In genomic region chr3:100637197-100637631, GRCh38 we compare ENCODE assay signal across 1 cellular context.
A peak's percentile ranks its signal among the peaks of the same experiment; 100 is the strongest.
TF ChIP-seq lines count a peak whose summit lies in the region.

No MANE protein-coding gene starts in this region.

TF ChIP-seq in K562, 482 proteins besides CTCF, POLR2A, EP300 and RAD21 (continued from another document):
- TF ChIP-seq FOXJ2 (tag; IDR thresholded peaks at IDR 0.05) = 0 out of 2 replicates have a peak, but pooled peaks have one; percentile 59
- no peak for TF ChIP-seq ARHGAP35 (IDR thresholded peaks at IDR 0.05; ENCODE audit: partially characterized antibody)
TF ChIP-seq in K562: peak in this region for 2.
